1 cellular context compared by ENCODE assay signal in the genomic region with DNA sequence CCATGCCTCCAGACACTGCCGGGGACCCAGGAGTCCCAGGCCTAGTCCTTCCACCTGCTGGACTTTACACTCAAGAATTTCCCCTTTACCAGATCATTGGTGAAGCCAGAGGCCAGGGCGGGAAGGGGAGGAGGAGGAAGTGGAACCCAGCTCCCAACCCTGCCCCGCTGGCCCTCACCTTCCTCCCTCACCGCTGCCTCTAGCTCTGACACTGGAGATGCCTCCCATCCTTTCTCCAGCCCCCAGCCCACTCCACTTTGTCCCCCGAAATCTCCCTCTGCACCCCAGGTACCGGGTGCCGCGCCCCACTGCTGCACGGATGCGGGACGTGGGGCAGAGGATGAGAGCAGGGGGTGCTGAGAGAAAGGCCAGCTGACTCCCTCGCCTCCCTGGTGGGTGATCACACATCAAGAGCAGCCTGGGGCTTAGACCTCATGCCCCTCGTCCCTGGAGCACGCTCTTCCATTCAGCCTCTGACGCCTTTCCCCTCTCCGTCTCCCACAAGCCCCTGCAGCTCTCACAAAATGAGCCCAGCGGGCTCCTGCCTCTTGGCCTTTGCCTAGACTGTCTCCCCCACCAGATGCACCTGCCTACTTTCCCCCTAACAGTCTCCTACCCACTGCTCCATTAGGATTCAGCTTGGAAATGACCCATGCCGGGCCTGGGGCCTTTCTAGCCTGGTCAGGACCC.
TF ChIP-seq lines count a peak whose summit lies in the region.

A gene with protein sequence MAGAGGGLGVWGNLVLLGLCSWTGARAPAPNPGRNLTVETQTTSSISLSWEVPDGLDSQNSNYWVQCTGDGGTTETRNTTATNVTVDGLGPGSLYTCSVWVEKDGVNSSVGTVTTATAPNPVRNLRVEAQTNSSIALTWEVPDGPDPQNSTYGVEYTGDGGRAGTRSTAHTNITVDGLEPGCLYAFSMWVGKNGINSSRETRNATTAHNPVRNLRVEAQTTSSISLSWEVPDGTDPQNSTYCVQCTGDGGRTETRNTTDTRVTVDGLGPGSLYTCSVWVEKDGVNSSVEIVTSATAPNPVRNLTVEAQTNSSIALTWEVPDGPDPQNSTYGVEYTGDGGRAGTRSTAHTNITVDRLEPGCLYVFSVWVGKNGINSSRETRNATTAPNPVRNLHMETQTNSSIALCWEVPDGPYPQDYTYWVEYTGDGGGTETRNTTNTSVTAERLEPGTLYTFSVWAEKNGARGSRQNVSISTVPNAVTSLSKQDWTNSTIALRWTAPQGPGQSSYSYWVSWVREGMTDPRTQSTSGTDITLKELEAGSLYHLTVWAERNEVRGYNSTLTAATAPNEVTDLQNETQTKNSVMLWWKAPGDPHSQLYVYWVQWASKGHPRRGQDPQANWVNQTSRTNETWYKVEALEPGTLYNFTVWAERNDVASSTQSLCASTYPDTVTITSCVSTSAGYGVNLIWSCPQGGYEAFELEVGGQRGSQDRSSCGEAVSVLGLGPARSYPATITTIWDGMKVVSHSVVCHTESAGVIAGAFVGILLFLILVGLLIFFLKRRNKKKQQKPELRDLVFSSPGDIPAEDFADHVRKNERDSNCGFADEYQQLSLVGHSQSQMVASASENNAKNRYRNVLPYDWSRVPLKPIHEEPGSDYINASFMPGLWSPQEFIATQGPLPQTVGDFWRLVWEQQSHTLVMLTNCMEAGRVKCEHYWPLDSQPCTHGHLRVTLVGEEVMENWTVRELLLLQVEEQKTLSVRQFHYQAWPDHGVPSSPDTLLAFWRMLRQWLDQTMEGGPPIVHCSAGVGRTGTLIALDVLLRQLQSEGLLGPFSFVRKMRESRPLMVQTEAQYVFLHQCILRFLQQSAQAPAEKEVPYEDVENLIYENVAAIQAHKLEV (minus strand): TSS at position 72 of the 690 bp plus-strand sequence. CDS start 68 bp downstream, at position 4.

TF ChIP-seq in HepG2, 621 proteins besides CTCF, POLR2A, EP300 and RAD21 (continued from another document and continues in another):
- TF ChIP-seq, protein P1, sequence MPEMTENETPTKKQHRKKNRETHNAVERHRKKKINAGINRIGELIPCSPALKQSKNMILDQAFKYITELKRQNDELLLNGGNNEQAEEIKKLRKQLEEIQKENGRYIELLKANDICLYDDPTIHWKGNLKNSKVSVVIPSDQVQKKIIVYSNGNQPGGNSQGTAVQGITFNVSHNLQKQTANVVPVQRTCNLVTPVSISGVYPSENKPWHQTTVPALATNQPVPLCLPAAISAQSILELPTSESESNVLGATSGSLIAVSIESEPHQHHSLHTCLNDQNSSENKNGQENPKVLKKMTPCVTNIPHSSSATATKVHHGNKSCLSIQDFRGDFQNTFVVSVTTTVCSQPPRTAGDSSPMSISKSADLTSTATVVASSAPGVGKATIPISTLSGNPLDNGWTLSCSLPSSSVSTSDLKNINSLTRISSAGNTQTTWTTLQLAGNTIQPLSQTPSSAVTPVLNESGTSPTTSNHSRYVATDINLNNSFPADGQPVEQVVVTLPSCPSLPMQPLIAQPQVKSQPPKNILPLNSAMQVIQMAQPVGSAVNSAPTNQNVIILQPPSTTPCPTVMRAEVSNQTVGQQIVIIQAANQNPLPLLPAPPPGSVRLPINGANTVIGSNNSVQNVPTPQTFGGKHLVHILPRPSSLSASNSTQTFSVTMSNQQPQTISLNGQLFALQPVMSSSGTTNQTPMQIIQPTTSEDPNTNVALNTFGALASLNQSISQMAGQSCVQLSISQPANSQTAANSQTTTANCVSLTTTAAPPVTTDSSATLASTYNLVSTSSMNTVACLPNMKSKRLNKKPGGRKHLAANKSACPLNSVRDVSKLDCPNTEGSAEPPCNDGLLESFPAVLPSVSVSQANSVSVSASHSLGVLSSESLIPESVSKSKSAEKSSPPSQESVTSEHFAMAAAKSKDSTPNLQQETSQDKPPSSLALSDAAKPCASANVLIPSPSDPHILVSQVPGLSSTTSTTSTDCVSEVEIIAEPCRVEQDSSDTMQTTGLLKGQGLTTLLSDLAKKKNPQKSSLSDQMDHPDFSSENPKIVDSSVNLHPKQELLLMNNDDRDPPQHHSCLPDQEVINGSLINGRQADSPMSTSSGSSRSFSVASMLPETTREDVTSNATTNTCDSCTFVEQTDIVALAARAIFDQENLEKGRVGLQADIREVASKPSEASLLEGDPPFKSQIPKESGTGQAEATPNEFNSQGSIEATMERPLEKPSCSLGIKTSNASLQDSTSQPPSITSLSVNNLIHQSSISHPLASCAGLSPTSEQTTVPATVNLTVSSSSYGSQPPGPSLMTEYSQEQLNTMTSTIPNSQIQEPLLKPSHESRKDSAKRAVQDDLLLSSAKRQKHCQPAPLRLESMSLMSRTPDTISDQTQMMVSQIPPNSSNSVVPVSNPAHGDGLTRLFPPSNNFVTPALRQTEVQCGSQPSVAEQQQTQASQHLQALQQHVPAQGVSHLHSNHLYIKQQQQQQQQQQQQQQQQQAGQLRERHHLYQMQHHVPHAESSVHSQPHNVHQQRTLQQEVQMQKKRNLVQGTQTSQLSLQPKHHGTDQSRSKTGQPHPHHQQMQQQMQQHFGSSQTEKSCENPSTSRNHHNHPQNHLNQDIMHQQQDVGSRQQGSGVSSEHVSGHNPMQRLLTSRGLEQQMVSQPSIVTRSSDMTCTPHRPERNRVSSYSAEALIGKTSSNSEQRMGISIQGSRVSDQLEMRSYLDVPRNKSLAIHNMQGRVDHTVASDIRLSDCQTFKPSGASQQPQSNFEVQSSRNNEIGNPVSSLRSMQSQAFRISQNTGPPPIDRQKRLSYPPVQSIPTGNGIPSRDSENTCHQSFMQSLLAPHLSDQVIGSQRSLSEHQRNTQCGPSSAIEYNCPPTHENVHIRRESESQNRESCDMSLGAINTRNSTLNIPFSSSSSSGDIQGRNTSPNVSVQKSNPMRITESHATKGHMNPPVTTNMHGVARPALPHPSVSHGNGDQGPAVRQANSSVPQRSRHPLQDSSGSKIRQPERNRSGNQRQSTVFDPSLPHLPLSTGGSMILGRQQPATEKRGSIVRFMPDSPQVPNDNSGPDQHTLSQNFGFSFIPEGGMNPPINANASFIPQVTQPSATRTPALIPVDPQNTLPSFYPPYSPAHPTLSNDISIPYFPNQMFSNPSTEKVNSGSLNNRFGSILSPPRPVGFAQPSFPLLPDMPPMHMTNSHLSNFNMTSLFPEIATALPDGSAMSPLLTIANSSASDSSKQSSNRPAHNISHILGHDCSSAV (CRISPR knock-in tag; IDR thresholded peaks at IDR 0.05; ENCODE audit: borderline replicate concordance) = no peak
- TF ChIP-seq DNMT3B (CRISPR knock-in tag; conservative IDR thresholded peaks at IDR 0.05) (no peak), HNF4A (CRISPR knock-in tag; IDR thresholded peaks at IDR 0.05) (peak; percentile 47; the same call in 1 of the 2 replicates), ZFP36L2 (CRISPR knock-in tag; IDR thresholded peaks at IDR 0.05) (no peak), ZNF496 (CRISPR knock-in tag; IDR thresholded peaks at IDR 0.05; ENCODE audit: insufficient replicate concordance) (no peak), ZNF678 (CRISPR knock-in tag; IDR thresholded peaks at IDR 0.05) (no peak), AGO2 (optimal IDR thresholded peaks at IDR 0.05; ENCODE audit: low read depth, low read length) (peak; percentile 35), ZNF317 (CRISPR knock-in tag; IDR thresholded peaks at IDR 0.05) (peak; percentile 66; the same call in 1 of the 2 replicates), PHF20 (CRISPR knock-in tag; IDR thresholded peaks at IDR 0.05) (no peak), PHB2 (IDR thresholded peaks at IDR 0.05; ENCODE audit: partially characterized antibody) (no peak), ZNF17 (CRISPR knock-in tag; IDR thresholded peaks at IDR 0.05) (no peak), STAT5B (CRISPR knock-in tag; IDR thresholded peaks at IDR 0.05) (no peak), MBNL3 (CRISPR knock-in tag; conservative IDR thresholded peaks at IDR 0.05) (no peak), FOXJ3 (CRISPR knock-in tag; IDR thresholded peaks at IDR 0.05; ENCODE audit: borderline replicate concordance) (no peak), GABPA (IDR thresholded peaks at IDR 0.05; ENCODE audit: low read depth, low read length) (no peak), GABPA (CRISPR knock-in tag; IDR thresholded peaks at IDR 0.05; ENCODE audit: low read depth) (no peak), XBP1 (CRISPR knock-in tag; IDR thresholded peaks at IDR 0.05) (no peak), DPF2 (CRISPR knock-in tag; IDR thresholded peaks at IDR 0.05; ENCODE audit: borderline replicate concordance, low read depth) (no peak), ZNF446 (CRISPR knock-in tag; IDR thresholded peaks at IDR 0.05) (no peak)
- TF ChIP-seq, protein P2, sequence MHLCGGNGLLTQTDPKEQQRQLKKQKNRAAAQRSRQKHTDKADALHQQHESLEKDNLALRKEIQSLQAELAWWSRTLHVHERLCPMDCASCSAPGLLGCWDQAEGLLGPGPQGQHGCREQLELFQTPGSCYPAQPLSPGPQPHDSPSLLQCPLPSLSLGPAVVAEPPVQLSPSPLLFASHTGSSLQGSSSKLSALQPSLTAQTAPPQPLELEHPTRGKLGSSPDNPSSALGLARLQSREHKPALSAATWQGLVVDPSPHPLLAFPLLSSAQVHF (CRISPR knock-in tag; IDR thresholded peaks at IDR 0.05) = no peak
- TF ChIP-seq, protein P3, sequence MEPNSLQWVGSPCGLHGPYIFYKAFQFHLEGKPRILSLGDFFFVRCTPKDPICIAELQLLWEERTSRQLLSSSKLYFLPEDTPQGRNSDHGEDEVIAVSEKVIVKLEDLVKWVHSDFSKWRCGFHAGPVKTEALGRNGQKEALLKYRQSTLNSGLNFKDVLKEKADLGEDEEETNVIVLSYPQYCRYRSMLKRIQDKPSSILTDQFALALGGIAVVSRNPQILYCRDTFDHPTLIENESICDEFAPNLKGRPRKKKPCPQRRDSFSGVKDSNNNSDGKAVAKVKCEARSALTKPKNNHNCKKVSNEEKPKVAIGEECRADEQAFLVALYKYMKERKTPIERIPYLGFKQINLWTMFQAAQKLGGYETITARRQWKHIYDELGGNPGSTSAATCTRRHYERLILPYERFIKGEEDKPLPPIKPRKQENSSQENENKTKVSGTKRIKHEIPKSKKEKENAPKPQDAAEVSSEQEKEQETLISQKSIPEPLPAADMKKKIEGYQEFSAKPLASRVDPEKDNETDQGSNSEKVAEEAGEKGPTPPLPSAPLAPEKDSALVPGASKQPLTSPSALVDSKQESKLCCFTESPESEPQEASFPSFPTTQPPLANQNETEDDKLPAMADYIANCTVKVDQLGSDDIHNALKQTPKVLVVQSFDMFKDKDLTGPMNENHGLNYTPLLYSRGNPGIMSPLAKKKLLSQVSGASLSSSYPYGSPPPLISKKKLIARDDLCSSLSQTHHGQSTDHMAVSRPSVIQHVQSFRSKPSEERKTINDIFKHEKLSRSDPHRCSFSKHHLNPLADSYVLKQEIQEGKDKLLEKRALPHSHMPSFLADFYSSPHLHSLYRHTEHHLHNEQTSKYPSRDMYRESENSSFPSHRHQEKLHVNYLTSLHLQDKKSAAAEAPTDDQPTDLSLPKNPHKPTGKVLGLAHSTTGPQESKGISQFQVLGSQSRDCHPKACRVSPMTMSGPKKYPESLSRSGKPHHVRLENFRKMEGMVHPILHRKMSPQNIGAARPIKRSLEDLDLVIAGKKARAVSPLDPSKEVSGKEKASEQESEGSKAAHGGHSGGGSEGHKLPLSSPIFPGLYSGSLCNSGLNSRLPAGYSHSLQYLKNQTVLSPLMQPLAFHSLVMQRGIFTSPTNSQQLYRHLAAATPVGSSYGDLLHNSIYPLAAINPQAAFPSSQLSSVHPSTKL (CRISPR knock-in tag; IDR thresholded peaks at IDR 0.05) = no peak
- TF ChIP-seq, protein P4, sequence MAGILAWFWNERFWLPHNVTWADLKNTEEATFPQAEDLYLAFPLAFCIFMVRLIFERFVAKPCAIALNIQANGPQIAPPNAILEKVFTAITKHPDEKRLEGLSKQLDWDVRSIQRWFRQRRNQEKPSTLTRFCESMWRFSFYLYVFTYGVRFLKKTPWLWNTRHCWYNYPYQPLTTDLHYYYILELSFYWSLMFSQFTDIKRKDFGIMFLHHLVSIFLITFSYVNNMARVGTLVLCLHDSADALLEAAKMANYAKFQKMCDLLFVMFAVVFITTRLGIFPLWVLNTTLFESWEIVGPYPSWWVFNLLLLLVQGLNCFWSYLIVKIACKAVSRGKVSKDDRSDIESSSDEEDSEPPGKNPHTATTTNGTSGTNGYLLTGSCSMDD (CRISPR knock-in tag; IDR thresholded peaks at IDR 0.05) = 0 out of 2 replicates have a peak, but pooled peaks have one; percentile 25
- TF ChIP-seq, protein P5, sequence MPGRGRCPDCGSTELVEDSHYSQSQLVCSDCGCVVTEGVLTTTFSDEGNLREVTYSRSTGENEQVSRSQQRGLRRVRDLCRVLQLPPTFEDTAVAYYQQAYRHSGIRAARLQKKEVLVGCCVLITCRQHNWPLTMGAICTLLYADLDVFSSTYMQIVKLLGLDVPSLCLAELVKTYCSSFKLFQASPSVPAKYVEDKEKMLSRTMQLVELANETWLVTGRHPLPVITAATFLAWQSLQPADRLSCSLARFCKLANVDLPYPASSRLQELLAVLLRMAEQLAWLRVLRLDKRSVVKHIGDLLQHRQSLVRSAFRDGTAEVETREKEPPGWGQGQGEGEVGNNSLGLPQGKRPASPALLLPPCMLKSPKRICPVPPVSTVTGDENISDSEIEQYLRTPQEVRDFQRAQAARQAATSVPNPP (CRISPR knock-in tag; IDR thresholded peaks at IDR 0.05) = no peak
- TF ChIP-seq, protein P6, sequence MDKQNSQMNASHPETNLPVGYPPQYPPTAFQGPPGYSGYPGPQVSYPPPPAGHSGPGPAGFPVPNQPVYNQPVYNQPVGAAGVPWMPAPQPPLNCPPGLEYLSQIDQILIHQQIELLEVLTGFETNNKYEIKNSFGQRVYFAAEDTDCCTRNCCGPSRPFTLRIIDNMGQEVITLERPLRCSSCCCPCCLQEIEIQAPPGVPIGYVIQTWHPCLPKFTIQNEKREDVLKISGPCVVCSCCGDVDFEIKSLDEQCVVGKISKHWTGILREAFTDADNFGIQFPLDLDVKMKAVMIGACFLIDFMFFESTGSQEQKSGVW (CRISPR knock-in tag; IDR thresholded peaks at IDR 0.05; ENCODE audit: borderline replicate concordance) = no peak
- TF ChIP-seq, protein P7, sequence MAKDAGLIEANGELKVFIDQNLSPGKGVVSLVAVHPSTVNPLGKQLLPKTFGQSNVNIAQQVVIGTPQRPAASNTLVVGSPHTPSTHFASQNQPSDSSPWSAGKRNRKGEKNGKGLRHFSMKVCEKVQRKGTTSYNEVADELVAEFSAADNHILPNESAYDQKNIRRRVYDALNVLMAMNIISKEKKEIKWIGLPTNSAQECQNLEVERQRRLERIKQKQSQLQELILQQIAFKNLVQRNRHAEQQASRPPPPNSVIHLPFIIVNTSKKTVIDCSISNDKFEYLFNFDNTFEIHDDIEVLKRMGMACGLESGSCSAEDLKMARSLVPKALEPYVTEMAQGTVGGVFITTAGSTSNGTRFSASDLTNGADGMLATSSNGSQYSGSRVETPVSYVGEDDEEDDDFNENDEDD (CRISPR knock-in tag; IDR thresholded peaks at IDR 0.05; ENCODE audit: borderline replicate concordance) = peak; percentile 75; the same call in 1 of the 2 replicates
- TF ChIP-seq, protein P8, sequence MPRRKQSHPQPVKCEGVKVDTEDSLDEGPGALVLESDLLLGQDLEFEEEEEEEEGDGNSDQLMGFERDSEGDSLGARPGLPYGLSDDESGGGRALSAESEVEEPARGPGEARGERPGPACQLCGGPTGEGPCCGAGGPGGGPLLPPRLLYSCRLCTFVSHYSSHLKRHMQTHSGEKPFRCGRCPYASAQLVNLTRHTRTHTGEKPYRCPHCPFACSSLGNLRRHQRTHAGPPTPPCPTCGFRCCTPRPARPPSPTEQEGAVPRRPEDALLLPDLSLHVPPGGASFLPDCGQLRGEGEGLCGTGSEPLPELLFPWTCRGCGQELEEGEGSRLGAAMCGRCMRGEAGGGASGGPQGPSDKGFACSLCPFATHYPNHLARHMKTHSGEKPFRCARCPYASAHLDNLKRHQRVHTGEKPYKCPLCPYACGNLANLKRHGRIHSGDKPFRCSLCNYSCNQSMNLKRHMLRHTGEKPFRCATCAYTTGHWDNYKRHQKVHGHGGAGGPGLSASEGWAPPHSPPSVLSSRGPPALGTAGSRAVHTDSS (CRISPR knock-in tag; conservative IDR thresholded peaks at IDR 0.05) = no peak
